In genomic region chr20:50126662-50127061, GRCh38 we compare ENCODE assay signal across 2 cellular contexts.
TF ChIP-seq lines count a peak whose summit lies in the region.

No MANE protein-coding gene starts in this region.

TF ChIP-seq in SK-N-SH treated with all-trans-retinoic acid at 6 μM for 48 hours, 23 proteins besides CTCF, POLR2A, EP300 and RAD21 (continued from another document):
- TF ChIP-seq CSRNP3 (CRISPR knock-in tag; IDR thresholded peaks at IDR 0.05) (no peak), POU6F1 (CRISPR knock-in tag; IDR thresholded peaks at IDR 0.05; ENCODE audit: borderline replicate concordance, low read depth) (no peak), RARB (CRISPR knock-in tag; IDR thresholded peaks at IDR 0.05) (no peak)

TF ChIP-seq in SK-N-SH, 30 proteins besides CTCF, POLR2A, EP300 and RAD21 (continued from another document):
- TF ChIP-seq USF1 (IDR thresholded peaks at IDR 0.05; ENCODE audit: borderline replicate concordance, low read depth): no peak
- TF ChIP-seq MAX (IDR thresholded peaks at IDR 0.05; ENCODE audit: low read depth): no peak
- no peak for TF ChIP-seq NFIC (IDR thresholded peaks at IDR 0.05; ENCODE audit: borderline replicate concordance)
- TF ChIP-seq USF2 (IDR thresholded peaks at IDR 0.05; ENCODE audit: borderline replicate concordance, low read depth, low read length): no peak
- no peak for TF ChIP-seq MEF2A (IDR thresholded peaks at IDR 0.05; ENCODE audit: borderline replicate concordance, low read depth)
- TF ChIP-seq YY1 (IDR thresholded peaks at IDR 0.05; ENCODE audit: low read depth): no peak
- no peak for TF ChIP-seq SIN3A (IDR thresholded peaks at IDR 0.05; ENCODE audit: borderline replicate concordance, low read depth, low read length)
